Comparison of ENCODE assay signal across 28 cellular contexts in the genomic region with DNA sequence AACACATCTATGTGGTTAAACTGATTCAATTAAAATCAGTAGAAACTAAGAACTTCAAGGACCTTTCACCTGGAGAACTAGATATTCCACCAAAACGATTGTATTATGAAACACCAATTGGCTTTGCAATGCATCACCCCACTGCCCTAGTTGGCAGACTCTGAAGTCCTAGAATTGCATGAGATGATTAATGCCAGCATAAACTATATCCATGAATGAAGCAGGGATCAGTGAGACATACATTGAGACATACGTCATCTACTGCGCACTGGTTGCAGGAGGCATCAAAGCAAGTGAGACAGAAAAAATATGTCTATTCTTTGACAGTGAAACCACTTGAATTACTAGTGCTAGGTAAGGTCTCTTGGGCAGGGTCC.
"Had no signal": no experiment of that assay in that cellular context is flagged by ENCODE, and none has a peak within 500 bp of the region (broad histone marks: within the 10 kb centered on the region; RNA-seq: fewer than 3 reads in every experiment).

No MANE protein-coding gene starts in this region.

- ATAC-seq: heart right ventricle; left colon; lower lobe of right lung; natural killer cell; psoas muscle; right cardiac atrium; stimulated activated memory B cell treated with anti-CD40 and anti-IgM and Interleukin-4, amounts not matched to agents 10 μg/mL and 1 μg/mL and 100 μg/mL, for 72 hours; stimulated activated naive CD8-positive, alpha-beta T cell treated with anti-CD3 and anti-CD28 coated beads, Interleukin-15, Interleukin-2, amounts not matched to agents 100 U/mL and 50 U/mL, for 24 hours; upper lobe of right lung had no signal

- H3K4me3 ChIP-seq: coronary artery, heart right ventricle, left ventricle myocardium inferior, lower lobe of right lung, ovary, psoas muscle, skin epidermis, spleen, thoracic aorta, tibial nerve, upper lobe of right lung, uterus had no signal

- H3K9me3 ChIP-seq: lower lobe of right lung, ovary, psoas muscle, thoracic aorta, upper lobe of right lung, uterus had no signal

- H3K27me3 ChIP-seq: ovary, tibial nerve, upper lobe of right lung, uterus had no signal

- DNase-seq: dermis blood vessel endothelial cell; effector memory CD4-positive, alpha-beta T cell; foreskin melanocyte; glutamatergic neuron; heart right ventricle; hypothalamus; immature natural killer cell; islet precursor cell; kidney glomerular epithelial cell; left colon; left ventricle myocardium inferior; lower lobe of right lung; natural killer cell; occipital lobe; ovary; posterior cingulate gyrus; psoas muscle; right cardiac atrium; spleen; stimulated activated CD4-positive, alpha-beta T cell treated with anti-CD3 and anti-CD28 coated beads, Interleukin-4, amount 100 ng/mL, for 4 hours; stimulated activated naive CD8-positive, alpha-beta T cell treated with anti-CD3 and anti-CD28 coated beads, Interleukin-15, Interleukin-2, amounts not matched to agents 100 U/mL and 50 U/mL, for 24 hours; upper lobe of right lung; uterus had no signal

- H3K4me1 ChIP-seq: heart right ventricle, left ventricle myocardium inferior, lower lobe of right lung, psoas muscle, spleen, tibial nerve, upper lobe of right lung, uterus had no signal

- H3K36me3 ChIP-seq: heart right ventricle, left ventricle myocardium inferior, lower lobe of right lung, ovary, spleen, thoracic aorta, tibial nerve, upper lobe of right lung, uterus had no signal

- H3K27ac ChIP-seq: coronary artery, heart right ventricle, left ventricle myocardium inferior, lower lobe of right lung, ovary, psoas muscle, spleen, thoracic aorta, tibial nerve, upper lobe of right lung, uterus had no signal
